In the genomic region with DNA sequence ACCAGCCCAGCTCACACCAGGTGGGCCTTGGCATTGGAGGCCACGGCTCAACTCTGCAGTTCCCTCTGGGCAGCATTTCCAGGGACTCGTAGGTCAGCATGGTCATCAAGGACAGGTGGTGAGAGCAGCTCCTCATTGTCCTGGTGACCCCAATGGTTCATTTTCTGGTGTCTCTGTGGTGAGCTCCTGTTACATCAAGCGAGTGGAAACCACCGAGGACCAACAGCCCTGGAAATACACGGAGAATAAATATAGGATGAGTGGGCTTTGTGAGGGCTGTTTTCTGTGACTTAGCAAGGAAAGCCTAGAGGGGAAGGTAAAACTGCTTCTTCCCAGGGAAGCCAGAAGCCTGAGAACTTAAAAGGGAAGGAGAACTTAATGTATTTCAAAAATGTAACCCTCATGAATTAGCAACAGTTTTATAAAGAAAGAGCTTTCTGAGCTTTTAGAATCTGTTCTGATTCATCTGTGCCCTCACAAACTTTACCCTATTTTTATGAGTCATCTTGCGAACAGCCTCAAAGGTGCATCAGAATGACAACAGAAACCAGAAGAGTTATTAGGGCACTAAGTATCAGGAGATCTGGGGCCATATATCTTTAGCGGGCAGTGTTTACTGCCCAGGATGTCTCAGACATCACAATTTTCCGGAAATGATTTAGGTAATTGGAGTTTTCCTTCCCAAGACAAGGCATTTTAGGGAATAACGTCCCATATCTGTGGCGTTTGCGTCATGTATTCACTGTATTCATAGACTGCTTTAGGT, we compare ENCODE assay signal across 15 cellular contexts.
DNase-seq lines count a peak whose midpoint lies in the region; ATAC-seq lines count a peak whose summit lies in the region.
"Had no signal": no experiment of that assay in that cellular context is flagged by ENCODE, and none has a peak within 500 bp of the region (broad histone marks: within the 10 kb centered on the region; RNA-seq: fewer than 3 reads in every experiment).

No MANE protein-coding gene starts in this region.

- H3K4me1 Mint-ChIP-seq in activated T-cell treated with anti-CD3 and anti-CD28 coated beads, Interleukin-2, amount 50 U/mL, for 24 hours (ENCODE audit: low read depth): peaks cover 19% of the 10 kb centered on the region
- H3K4me1 Mint-ChIP-seq in stimulated activated effector memory CD8-positive, alpha-beta T cell treated with anti-CD3 and anti-CD28 coated beads, Interleukin-12 subunit alpha, Interleukin-12 subunit beta, amount 100 ng/mL, for 72 hours: peaks cover 13% of the 10 kb centered on the region

- peak overlapping the region; percentile 24 for H3K4me3 ChIP-seq in adipocyte (ENCODE audit: low read length)
- H3K4me3 ChIP-seq: lung had no signal

- H3K27me3 Mint-ChIP-seq in activated T-cell treated with anti-CD3 and anti-CD28 coated beads, Interleukin-2, amount 50 U/mL, for 24 hours: no peaks in the 10 kb centered on the region
- H3K27me3 Mint-ChIP-seq: activated naive CD4-positive, alpha-beta T cell treated with anti-CD3 and anti-CD28 coated beads, Interleukin-2, amount 50 U/mL, for 24 hours; T-cell; type B pancreatic cell had no signal

- no peaks in the 10 kb centered on the region for H3K27me3 ChIP-seq in adipocyte (replicated peaks; ENCODE audit: control insufficient read depth, insufficient read depth, low read length)

- H3K9me3 ChIP-seq in adipocyte (ENCODE audit: control insufficient read depth, low read length): peaks cover 7% of the 10 kb centered on the region

- no peak for DNase-seq in activated T-cell treated with anti-CD3 and anti-CD28 coated beads, Interleukin-2, amount 50 U/mL, for 24 hours
- DNase-seq in activated T-cell treated with anti-CD3 and anti-CD28 coated beads for 4 hours (no peak), adipocyte (ENCODE audit: low read depth) (no peak), globus pallidus (ENCODE audit: low spot score) (no peak)
- DNase-seq in stimulated activated effector memory CD8-positive, alpha-beta T cell treated with anti-CD3 and anti-CD28 coated beads, Interleukin-12 subunit alpha, Interleukin-12 subunit beta, amount 100 ng/mL, for 72 hours (ENCODE audit: low spot score in 2 of 2): peak in 1 of 2 donors; percentile 60
- DNase-seq: activated CD4-positive, alpha-beta T cell treated with anti-CD3 and anti-CD28 coated beads for 4 hours; GDM1; MV-4-11; T-cell had no signal

- no peak overlapping the region for H3K9ac ChIP-seq in adipocyte (ENCODE audit: low read length)

- no peaks in the 10 kb centered on the region for H3K9me3 Mint-ChIP-seq in activated T-cell treated with anti-CD3 and anti-CD28 coated beads, Interleukin-2, amount 50 U/mL, for 24 hours
- no peaks in the 10 kb centered on the region for H3K9me3 Mint-ChIP-seq in stimulated activated effector memory CD8-positive, alpha-beta T cell treated with anti-CD3 and anti-CD28 coated beads, Interleukin-12 subunit alpha, Interleukin-12 subunit beta, amount 100 ng/mL, for 72 hours
- H3K9me3 Mint-ChIP-seq: activated naive CD4-positive, alpha-beta T cell treated with anti-CD3 and anti-CD28 coated beads, Interleukin-2, amount 50 U/mL, for 24 hours; T-cell; type B pancreatic cell had no signal

- H3K27ac Mint-ChIP-seq in activated T-cell treated with anti-CD3 and anti-CD28 coated beads, Interleukin-2, amount 50 U/mL, for 24 hours: peak overlapping the region; percentile 90
- peak overlapping the region; percentile 38 for H3K27ac Mint-ChIP-seq in stimulated activated effector memory CD8-positive, alpha-beta T cell treated with anti-CD3 and anti-CD28 coated beads, Interleukin-12 subunit alpha, Interleukin-12 subunit beta, amount 100 ng/mL, for 72 hours
- H3K27ac Mint-ChIP-seq: activated naive CD4-positive, alpha-beta T cell treated with anti-CD3 and anti-CD28 coated beads, Interleukin-2, amount 50 U/mL, for 24 hours; T-cell; type B pancreatic cell had no signal

- no peaks in the 10 kb centered on the region for H3K36me3 Mint-ChIP-seq in activated T-cell treated with anti-CD3 and anti-CD28 coated beads, Interleukin-2, amount 50 U/mL, for 24 hours (ENCODE audit: low read depth)
- no peaks in the 10 kb centered on the region for H3K36me3 Mint-ChIP-seq in stimulated activated effector memory CD8-positive, alpha-beta T cell treated with anti-CD3 and anti-CD28 coated beads, Interleukin-12 subunit alpha, Interleukin-12 subunit beta, amount 100 ng/mL, for 72 hours
- H3K36me3 Mint-ChIP-seq: activated naive CD4-positive, alpha-beta T cell treated with anti-CD3 and anti-CD28 coated beads, Interleukin-2, amount 50 U/mL, for 24 hours; T-cell; type B pancreatic cell had no signal

- H3K4me1 ChIP-seq in adipocyte (ENCODE audit: control insufficient read depth, insufficient read depth, low read length): peaks cover 8% of the 10 kb centered on the region

- H3K4me3 Mint-ChIP-seq in activated T-cell treated with anti-CD3 and anti-CD28 coated beads, Interleukin-2, amount 50 U/mL, for 24 hours: peak overlapping the region; percentile 49
- H3K4me3 Mint-ChIP-seq in stimulated activated effector memory CD8-positive, alpha-beta T cell treated with anti-CD3 and anti-CD28 coated beads, Interleukin-12 subunit alpha, Interleukin-12 subunit beta, amount 100 ng/mL, for 72 hours: peak overlapping the region; percentile 56
- H3K4me3 Mint-ChIP-seq: activated naive CD4-positive, alpha-beta T cell treated with anti-CD3 and anti-CD28 coated beads, Interleukin-2, amount 50 U/mL, for 24 hours; T-cell; type B pancreatic cell had no signal

- H3K36me3 ChIP-seq in adipocyte (ENCODE audit: control insufficient read depth, insufficient read depth, low read length, severe bottlenecking): no peaks in the 10 kb centered on the region

- ATAC-seq in HG03565 (IDR thresholded peaks at IDR 0.05; ENCODE audit: unreplicated experiment): peak; percentile 59
- ATAC-seq in stimulated activated effector memory CD8-positive, alpha-beta T cell treated with anti-CD3 and anti-CD28 coated beads, Interleukin-12 subunit alpha, Interleukin-12 subunit beta, amount 100 ng/mL, for 72 hours: peak; percentile 97
- ATAC-seq in GM19397 (IDR thresholded peaks at IDR 0.05; ENCODE audit: unreplicated experiment): no peak
- ATAC-seq in GM19467 (IDR thresholded peaks at IDR 0.05; ENCODE audit: unreplicated experiment): no peak
- ATAC-seq: T-cell had no signal

Comparison
In these comparisons a context has a peak if more than half of its experiments do, and no peak if none do; other contexts are left out.
1. ATAC-seq: peak in HG03565 (single experiment) and stimulated activated effector memory CD8-positive, alpha-beta T cell treated with anti-CD3 and anti-CD28 coated beads, Interleukin-12 subunit alpha, Interleukin-12 subunit beta, amount 100 ng/mL, for 72 hours (single experiment); none in GM19397 (single experiment) and GM19467 (single experiment).